9 cellular contexts compared by ENCODE assay signal in the genomic region with DNA sequence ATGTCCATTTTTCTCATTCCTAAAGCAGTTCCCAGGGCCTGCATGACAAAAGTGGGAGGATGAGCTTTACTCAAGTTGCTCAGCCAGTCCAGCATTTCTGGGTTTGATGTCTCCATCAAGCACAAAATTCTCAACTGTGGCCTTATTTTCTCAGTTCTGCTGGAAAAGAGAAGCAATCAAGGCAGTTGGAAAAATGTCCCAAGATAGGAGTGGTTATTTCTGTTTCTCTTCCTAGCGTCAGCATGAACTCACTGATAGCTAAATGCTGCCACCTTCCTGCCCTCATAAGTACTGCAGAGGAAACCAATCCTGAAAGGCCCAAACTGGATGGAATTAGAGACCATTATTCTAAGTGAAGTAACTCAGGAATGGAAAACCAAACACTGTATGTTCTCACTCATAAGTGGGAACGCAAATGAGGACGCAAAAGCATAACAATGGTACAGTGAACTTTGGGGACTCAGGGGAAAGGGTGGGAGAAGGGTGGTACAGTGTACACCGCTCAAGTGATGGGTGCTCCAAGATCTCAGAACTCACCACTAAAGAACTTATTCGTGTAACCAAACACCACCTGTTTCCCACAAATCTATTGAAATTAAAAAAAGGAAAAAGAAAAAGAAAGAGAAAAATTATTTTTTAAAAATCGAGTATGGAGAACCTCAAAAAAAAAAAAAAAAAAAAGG. TPM values are rescaled to one million over a fixed set of nuclear protein-coding genes. Genes with fewer than 3 reads are reported as not detected.
DNase-seq lines count a peak whose midpoint lies in the region; ATAC-seq and TF ChIP-seq lines count a peak whose summit lies in the region.
"Had no signal": no experiment of that assay in that cellular context is flagged by ENCODE, and none has a peak within 500 bp of the region (broad histone marks: within the 10 kb centered on the region; RNA-seq: fewer than 3 reads in every experiment).

No MANE protein-coding gene starts in this region.

- TF ChIP-seq CTCF in HL-60 (IDR thresholded peaks at IDR 0.05; ENCODE audit: insufficient read depth, low read length) (peak; percentile 70), OCI-LY1 (IDR thresholded peaks at IDR 0.05; ENCODE audit: low read length) (peak; percentile 89)

- no peak overlapping the region for H3K27ac Mint-ChIP-seq in naive B cell
- H3K27ac Mint-ChIP-seq: dendritic cell treated with granulocyte-macrophage colony-stimulating factor and Interleukin-4, amounts not matched to agents 40 ng/mL and 50 ng/mL, for 4 days had no signal

- no peaks in the 10 kb centered on the region for H3K36me3 Mint-ChIP-seq in naive B cell

- no peak for TF ChIP-seq POLR2A in erythroblast (IDR thresholded peaks at IDR 0.05; ENCODE audit: low read length)

- H3K4me2 ChIP-seq in OCI-LY1 (ENCODE audit: low read length) = no peak overlapping the region

- H3K27me3 ChIP-seq in HL-60 (ENCODE audit: insufficient read depth, poor library complexity, severe bottlenecking) (no peaks in the 10 kb centered on the region), OCI-LY1 (ENCODE audit: insufficient read depth, low read length) (no peaks in the 10 kb centered on the region)

- H3K4me3 ChIP-seq in HL-60 (replicated peaks; ENCODE audit: insufficient read depth, low read length) (no peak overlapping the region), OCI-LY1 (ENCODE audit: low read depth, low read length, poor library complexity, severe bottlenecking) (no peak overlapping the region)

- no peak overlapping the region for H3K9ac ChIP-seq in OCI-LY1 (ENCODE audit: low read length)

- H4K20me1 ChIP-seq in OCI-LY1 (ENCODE audit: insufficient read depth, low read length) = no peaks in the 10 kb centered on the region

- H3K4me1 Mint-ChIP-seq in naive B cell = peaks cover 0 to 5% (median 0%) of the 10 kb centered on the region in 3 donors

- H3F3A ChIP-seq in OCI-LY1 (ENCODE audit: insufficient read depth, low read length) = no peaks in the 10 kb centered on the region

- H3K79me2 ChIP-seq in OCI-LY1 (ENCODE audit: insufficient read depth, low read length) = no peaks in the 10 kb centered on the region

- ATAC-seq in naive B cell (ENCODE audit: low read depth in 2 of 2) = peak in 1 of 2 donors; percentile 51
- ATAC-seq in GM21528 (IDR thresholded peaks at IDR 0.05; ENCODE audit: low FRiP score, unreplicated experiment) = no peak

- no peak overlapping the region for H2AFZ ChIP-seq in OCI-LY1 (ENCODE audit: low read length)

- DNase-seq in DMS153 (lab: John Stamatoyannopoulos, UW) (peak; percentile 19), HL-60 (ENCODE audit: low read depth in 1 of 2, low spot score in 1 of 2) (peak; percentile 24 to 49), activated T-cell treated with anti-CD3 and anti-CD28 coated beads for 24 hours (ENCODE audit: low read depth) (peak; percentile 54), erythroblast (lab: John Stamatoyannopoulos, UW) (peak; percentile 52 to 75), naive B cell (peak; percentile 27), substantia nigra (lab: John Stamatoyannopoulos, UW) (peak in 38 of 49 donors; percentile 1 to 63 (median 29))

- H3K27me3 Mint-ChIP-seq in naive B cell = peaks cover 0 to 8% (median 0%) of the 10 kb centered on the region in 3 donors
- H3K27me3 Mint-ChIP-seq: dendritic cell treated with granulocyte-macrophage colony-stimulating factor and Interleukin-4, amounts not matched to agents 40 ng/mL and 50 ng/mL, for 4 days had no signal

- no peaks in the 10 kb centered on the region for H3K9me3 ChIP-seq in OCI-LY1 (ENCODE audit: low read length)

- H3K27ac ChIP-seq in HL-60 (replicated peaks) = no peak overlapping the region
- no peak overlapping the region for H3K27ac ChIP-seq in OCI-LY1 (ENCODE audit: low read depth, low read length, poor library complexity, severe bottlenecking)
- no peak overlapping the region for H3K27ac ChIP-seq in substantia nigra (ENCODE audit: low read depth, low read length, poor library complexity, severe bottlenecking)

- H3K9me2 ChIP-seq in OCI-LY1 (ENCODE audit: low read depth, low read length) = no peaks in the 10 kb centered on the region

- H3K9me3 Mint-ChIP-seq in naive B cell = no peaks in the 10 kb centered on the region
- H3K9me3 Mint-ChIP-seq: dendritic cell treated with granulocyte-macrophage colony-stimulating factor and Interleukin-4, amounts not matched to agents 40 ng/mL and 50 ng/mL, for 4 days had no signal

- no peak overlapping the region for H3K4me3 Mint-ChIP-seq in naive B cell
- H3K4me3 Mint-ChIP-seq: dendritic cell treated with granulocyte-macrophage colony-stimulating factor and Interleukin-4, amounts not matched to agents 40 ng/mL and 50 ng/mL, for 4 days had no signal

- no peaks in the 10 kb centered on the region for H3K4me1 ChIP-seq in OCI-LY1 (ENCODE audit: insufficient read depth, low read length, severe bottlenecking)

- H3K36me3 ChIP-seq in OCI-LY1 (ENCODE audit: insufficient read depth, low read length) = no peaks in the 10 kb centered on the region

RNA-seq across cellular contexts. Expression of gene ADH7, which starts 29.6 kb away (rescaled TPM):
- polyA plus RNA-seq in naive B cell (ENCODE audit: low read depth in 6 of 6) = not detected

RNA-seq across cellular contexts. Expression of gene ADH1C, which starts 53.0 kb away (rescaled TPM):
- polyA plus RNA-seq in naive B cell (ENCODE audit: low read depth in 6 of 6) = not detected
